In genomic region chr13:21164631-21165030, GRCh38 we compare ENCODE assay signal across 3 cellular contexts.
TF ChIP-seq lines count a peak whose summit lies in the region.

No MANE protein-coding gene starts in this region.

TF ChIP-seq in SK-N-SH, 30 proteins besides CTCF, POLR2A, EP300 and RAD21:
- TF ChIP-seq GATA2 (CRISPR knock-in tag; IDR thresholded peaks at IDR 0.05), result no peak
- TF ChIP-seq USF1 (IDR thresholded peaks at IDR 0.05; ENCODE audit: borderline replicate concordance, low read depth), result no peak
- TF ChIP-seq ZBTB33 (IDR thresholded peaks at IDR 0.05; ENCODE audit: borderline replicate concordance, low read depth), result no peak
- 0 out of 2 replicates have a peak, but pooled peaks have one; percentile 28 for TF ChIP-seq FOSL2 (IDR thresholded peaks at IDR 0.05; ENCODE audit: borderline replicate concordance, low read depth)
- no peak for TF ChIP-seq TCF12 (IDR thresholded peaks at IDR 0.05)

TF ChIP-seq in SK-N-SH treated with all-trans-retinoic acid at 6 μM for 48 hours, 23 proteins besides CTCF, POLR2A, EP300 and RAD21:
- TF ChIP-seq ZNF565 (CRISPR knock-in tag; conservative IDR thresholded peaks at IDR 0.05; ENCODE audit: low read depth), result no peak
- TF ChIP-seq ESRRG (CRISPR knock-in tag; IDR thresholded peaks at IDR 0.05), result no peak
- TF ChIP-seq CSRNP3 (CRISPR knock-in tag; IDR thresholded peaks at IDR 0.05), result no peak
- no peak for TF ChIP-seq TSHZ2 (CRISPR knock-in tag; IDR thresholded peaks at IDR 0.05)
- no peak for TF ChIP-seq PPARA (CRISPR knock-in tag; IDR thresholded peaks at IDR 0.05; ENCODE audit: borderline replicate concordance)
- TF ChIP-seq ZC3H10 (CRISPR knock-in tag; IDR thresholded peaks at IDR 0.05), result no peak
- no peak for TF ChIP-seq BACH2 (CRISPR knock-in tag; IDR thresholded peaks at IDR 0.05; ENCODE audit: borderline replicate concordance)
- TF ChIP-seq CSDC2 (CRISPR knock-in tag; IDR thresholded peaks at IDR 0.05), result no peak
- TF ChIP-seq ISL1 (CRISPR knock-in tag; IDR thresholded peaks at IDR 0.05), result no peak
- TF ChIP-seq OSR1 (CRISPR knock-in tag; IDR thresholded peaks at IDR 0.05), result no peak

TF ChIP-seq in HepG2, 621 proteins besides CTCF, POLR2A, EP300 and RAD21:
- TF ChIP-seq DZIP1 (CRISPR knock-in tag; IDR thresholded peaks at IDR 0.05) (no peak), KLF15 (CRISPR knock-in tag; IDR thresholded peaks at IDR 0.05; ENCODE audit: borderline replicate concordance) (no peak), PHB2 (IDR thresholded peaks at IDR 0.05; ENCODE audit: partially characterized antibody) (no peak), ZZZ3 (CRISPR knock-in tag; IDR thresholded peaks at IDR 0.05; ENCODE audit: borderline replicate concordance) (no peak), NFAT5 (CRISPR knock-in tag; IDR thresholded peaks at IDR 0.05) (no peak), ZBTB26 (CRISPR knock-in tag; IDR thresholded peaks at IDR 0.05; ENCODE audit: borderline replicate concordance) (no peak), TBP (CRISPR knock-in tag; IDR thresholded peaks at IDR 0.05) (no peak), KDM4B (CRISPR knock-in tag; IDR thresholded peaks at IDR 0.05) (no peak)
TF ChIP-seq in HepG2: peak in this region for 0.
